In genomic region chr2:188294547-188294946, GRCh38 we compare ENCODE assay signal across 12 cellular contexts. TPM values are rescaled to one million over a fixed set of nuclear protein-coding genes. Genes with fewer than 3 reads are reported as not detected.
DNase-seq lines count a peak whose midpoint lies in the region; ATAC-seq and TF ChIP-seq lines count a peak whose summit lies in the region.
"Had no signal": no experiment of that assay in that cellular context is flagged by ENCODE, and none has a peak within 500 bp of the region (broad histone marks: within the 10 kb centered on the region; RNA-seq: fewer than 3 reads in every experiment).

No MANE protein-coding gene starts in this region.

- peaks cover 10% of the 10 kb centered on the region for H3K36me3 Mint-ChIP-seq in type B pancreatic cell
- H3K36me3 Mint-ChIP-seq in natural killer cell treated with Interleukin-12 subunit alpha and Interleukin-12 subunit beta and Interleukin-15 and Interleukin-18, amount 100 ng/mL, for 72 hours = peaks cover 12% of the 10 kb centered on the region

- no peaks in the 10 kb centered on the region for H3K4me1 ChIP-seq in mesendoderm (ENCODE audit: control insufficient read depth, low read depth, low read length)

- no peak overlapping the region for H2BK120ac ChIP-seq in mesendoderm (ENCODE audit: low read depth, low read length)

- no peaks in the 10 kb centered on the region for H3K36me3 ChIP-seq in mesendoderm (ENCODE audit: control insufficient read depth, insufficient read depth, low read length)

- no peak overlapping the region for H2BK5ac ChIP-seq in mesendoderm (ENCODE audit: low read length)

- no CpG with 5 or more reads among the region's 1 CpG for WGBS in mesendoderm (ENCODE audit: extremely low coverage, insufficient coverage, low lambda C conversion rate)

- peaks cover 41% of the 10 kb centered on the region for H3K79me2 ChIP-seq in mesendoderm (ENCODE audit: control insufficient read depth, insufficient read depth, low read length)

- peaks cover 24% of the 10 kb centered on the region for H3K4me1 Mint-ChIP-seq in type B pancreatic cell (ENCODE audit: unreplicated experiment)
- peaks cover 0 to 4% of the 10 kb centered on the region in 2 donors for H3K4me1 Mint-ChIP-seq in natural killer cell treated with Interleukin-12 subunit alpha and Interleukin-12 subunit beta and Interleukin-15 and Interleukin-18, amount 100 ng/mL, for 72 hours (ENCODE audit: low read depth in 2 of 2)

- H3K9ac ChIP-seq in mesendoderm (ENCODE audit: low read length) = peak overlapping the region; percentile 80

- H3K4me3 Mint-ChIP-seq in type B pancreatic cell = peak overlapping the region; percentile 97
- no peak overlapping the region for H3K4me3 Mint-ChIP-seq in natural killer cell treated with Interleukin-12 subunit alpha and Interleukin-12 subunit beta and Interleukin-15 and Interleukin-18, amount 100 ng/mL, for 72 hours

- TF ChIP-seq CTCF in type B pancreatic cell (conservative IDR thresholded peaks at IDR 0.05) = no peak

- H3K27me3 ChIP-seq in mesendoderm (ENCODE audit: insufficient read depth, low read length, poor library complexity) = no peaks in the 10 kb centered on the region

- no peak overlapping the region for H3K4me2 ChIP-seq in mesendoderm (ENCODE audit: low read length)

- no peak overlapping the region for H4K8ac ChIP-seq in mesendoderm (ENCODE audit: low read depth, low read length)

- H3K9me3 Mint-ChIP-seq in type B pancreatic cell = peaks cover 5% of the 10 kb centered on the region
- H3K9me3 Mint-ChIP-seq in natural killer cell treated with Interleukin-12 subunit alpha and Interleukin-12 subunit beta and Interleukin-15 and Interleukin-18, amount 100 ng/mL, for 72 hours = peaks cover under 1% of the 10 kb centered on the region

- H4K5ac ChIP-seq in mesendoderm (ENCODE audit: low read length) = no peak overlapping the region

- H3K56ac ChIP-seq in mesendoderm (ENCODE audit: low read length) = peak overlapping the region; percentile 51

- no peak overlapping the region for H3K23ac ChIP-seq in mesendoderm (ENCODE audit: low read length)

- DNase-seq in DMS 273 (lab: John Stamatoyannopoulos, UW; ENCODE audit: unreplicated experiment) = peak; percentile 22
- no peak for DNase-seq in DMS 273 treated with DMSO at 0.1 percent for 48 hours (lab: John Stamatoyannopoulos, UW)
- peak; percentile 30 for DNase-seq in dermis blood vessel endothelial cell
- no peak for DNase-seq in mesendoderm
- no peak for DNase-seq in type B pancreatic cell (ENCODE audit: extremely low spot score, unreplicated experiment)
- DNase-seq in natural killer cell treated with Interleukin-12 subunit alpha and Interleukin-12 subunit beta and Interleukin-15 and Interleukin-18, amount 100 ng/mL, for 72 hours (ENCODE audit: low spot score) = no peak
- DNase-seq: 8988T, activated gamma-delta T cell, NCI-H2171 had no signal

- peak overlapping the region; percentile 94 for H3K27ac Mint-ChIP-seq in type B pancreatic cell
- H3K27ac Mint-ChIP-seq in natural killer cell treated with Interleukin-12 subunit alpha and Interleukin-12 subunit beta and Interleukin-15 and Interleukin-18, amount 100 ng/mL, for 72 hours = no peak overlapping the region

- H3K4me3 ChIP-seq in mesendoderm (ENCODE audit: low read length) = no peak overlapping the region

- H3K27ac ChIP-seq in mesendoderm (ENCODE audit: low read depth, low read length) = no peak overlapping the region

- no peaks in the 10 kb centered on the region for H3K27me3 Mint-ChIP-seq in type B pancreatic cell
- H3K27me3 Mint-ChIP-seq in natural killer cell treated with Interleukin-12 subunit alpha and Interleukin-12 subunit beta and Interleukin-15 and Interleukin-18, amount 100 ng/mL, for 72 hours = peaks cover 14 to 17% of the 10 kb centered on the region in 2 donors

- H3K79me1 ChIP-seq in mesendoderm (ENCODE audit: low read length) = no peaks in the 10 kb centered on the region

- H3K18ac ChIP-seq in mesendoderm (ENCODE audit: low read length) = no peak overlapping the region

- H2AK5ac ChIP-seq in mesendoderm (ENCODE audit: low read length) = no peak overlapping the region

- H3K4ac ChIP-seq in mesendoderm (ENCODE audit: low read depth, low read length) = no peak overlapping the region

- ATAC-seq in natural killer cell treated with Interleukin-12 subunit alpha and Interleukin-12 subunit beta and Interleukin-15 and Interleukin-18, amount 100 ng/mL, for 72 hours = no peak
- ATAC-seq in HG02981 (IDR thresholded peaks at IDR 0.05; ENCODE audit: unreplicated experiment) (no peak), HG03108 (IDR thresholded peaks at IDR 0.05; ENCODE audit: unreplicated experiment) (no peak)

- H2BK15ac ChIP-seq in mesendoderm (replicated peaks; ENCODE audit: low read depth) = no peak overlapping the region

RNA-seq across cellular contexts. Expression of gene GULP1, which starts 2.9 kb away (rescaled TPM):
- 15.7 and 17.2 TPM in 2 replicates for total RNA-seq in dermis blood vessel endothelial cell
- polyA plus RNA-seq in mesendoderm (2013, experiment 1 of 2) = 69.6 TPM
- 72.0 TPM for polyA plus RNA-seq in mesendoderm (2013, experiment 2 of 2)
- total RNA-seq in type B pancreatic cell (ENCODE audit: low replicate concordance) = 26.3 and 49.0 TPM in 2 replicates
- not detected for total RNA-seq in natural killer cell treated with Interleukin-12 subunit alpha and Interleukin-12 subunit beta and Interleukin-15 and Interleukin-18, amount 100 ng/mL, for 72 hours
- total RNA-seq: T-helper 2 cell treated with Interferon-gamma antibody and Interleukin-4, amounts not matched to agents 100 ng/mL and 5 ng/mL, for 36 hours had no signal

Comparison
In these comparisons a context has a peak if more than half of its experiments do, and no peak if none do; other contexts are left out.
1. DNase-seq: peak in DMS 273 (single experiment) and dermis blood vessel endothelial cell (single experiment); none in DMS 273 treated with DMSO at 0.1 percent for 48 hours (single experiment), mesendoderm (single experiment), type B pancreatic cell (single experiment) and natural killer cell treated with Interleukin-12 subunit alpha and Interleukin-12 subunit beta and Interleukin-15 and Interleukin-18, amount 100 ng/mL, for 72 hours (single experiment).
2. RNA of gene GULP1, which starts 2.9 kb away (total RNA-seq): 26.3 to 49.0 TPM in type B pancreatic cell and 15.7 to 17.2 TPM in dermis blood vessel endothelial cell; not detected in natural killer cell treated with Interleukin-12 subunit alpha and Interleukin-12 subunit beta and Interleukin-15 and Interleukin-18, amount 100 ng/mL, for 72 hours; every median in the first group is over 10 times any median in the second.